In genomic region chr1:150566589-150567340, GRCh38 we compare ENCODE assay signal across 8 cellular contexts. TPM values are rescaled to one million over a fixed set of nuclear protein-coding genes. Genes with fewer than 3 reads are reported as not detected.
DNase-seq lines count a peak whose midpoint lies in the region; ATAC-seq and TF ChIP-seq lines count a peak whose summit lies in the region.

No MANE protein-coding gene starts in this region.

- intact Hi-C loops in heart right ventricle (cut with DNase I), result loop anchor here in 3 of 10 donors (1.0 to 10.0 kb wide), 4 partner anchors 11 to 248 kb away; partner anchors contain the start of genes CTSK (in 1 of the 3) and GOLPH3L (in 1 of the 3)
- intact Hi-C loops in left ventricle myocardium superior (cut with micrococcal nuclease), result no loop called here
- intact Hi-C loops in vagina (cut with DNase I), result no loop called here

- no peak for TF ChIP-seq CTCF in heart right ventricle (IDR thresholded peaks at IDR 0.05)
- no peak for TF ChIP-seq CTCF in vagina (IDR thresholded peaks at IDR 0.05)

- ATAC-seq in heart right ventricle, result no peak
- ATAC-seq in left ventricle myocardium superior, result no peak
- no peak for ATAC-seq in HG02763 (IDR thresholded peaks at IDR 0.05; ENCODE audit: unreplicated experiment)

- H3K9ac ChIP-seq in muscle layer of colon (ENCODE audit: low read length), result peak overlapping the region; percentile 47

- no peaks in the 10 kb centered on the region for H3K9me3 ChIP-seq in heart right ventricle
- no peaks in the 10 kb centered on the region for H3K9me3 ChIP-seq in muscle layer of colon (ENCODE audit: low read length)
- H3K9me3 ChIP-seq in vagina, result no peaks in the 10 kb centered on the region

- H3K4me3 ChIP-seq in heart right ventricle (peak overlapping the region in 7 of 10 donors; percentile 19 to 47 (median 34)), muscle layer of colon (ENCODE audit: low read depth in 1 of 2, low read length in 2 of 2) (peak overlapping the region in 1 of 2 donors; percentile 51), vagina (peak overlapping the region; percentile 31 to 42)

- 73 to 82% methylated on average over 12 of the region's 12 CpGs for WGBS in heart right ventricle, 2 donors

- H3K4me1 ChIP-seq in heart right ventricle (peaks cover 52 to 100% (median 96%) of the 10 kb centered on the region in 9 donors), muscle layer of colon (ENCODE audit: insufficient read depth, low read length) (peaks cover 85% of the 10 kb centered on the region), vagina (peaks cover 99% of the 10 kb centered on the region)

- H3K27ac ChIP-seq in heart right ventricle, result peak overlapping the region; percentile 78 to 100 (median 99)
- H3K27ac ChIP-seq in caudate nucleus (ENCODE audit: low read depth, low read length), result peak overlapping the region; percentile 96
- peak overlapping the region; percentile 87 for H3K27ac ChIP-seq in muscle layer of colon (ENCODE audit: low read depth, low read length)
- peak overlapping the region; percentile 100 for H3K27ac ChIP-seq in vagina

- DNase-seq in heart right ventricle (no peak), left ventricle myocardium superior (no peak), caudate nucleus (lab: John Stamatoyannopoulos, UW) (no peak), vagina (ENCODE audit: extremely low spot score in 2 of 2) (no peak), NCI-H146 treated with DMSO at 0.1 percent for 48 hours (lab: John Stamatoyannopoulos, UW; ENCODE audit: unreplicated experiment) (no peak), epidermal melanocyte (ENCODE audit: insufficient read length, low spot score) (no peak)

- no peaks in the 10 kb centered on the region for H3K27me3 ChIP-seq in heart right ventricle
- H3K27me3 ChIP-seq in muscle layer of colon (ENCODE audit: control insufficient read depth in 1 of 2, insufficient read depth in 2 of 2, low read length in 2 of 2), result no peaks in the 10 kb centered on the region
- H3K27me3 ChIP-seq in vagina, result no peaks in the 10 kb centered on the region

- peaks cover 0 to 25% (median 2%) of the 10 kb centered on the region in 9 donors for H3K36me3 ChIP-seq in heart right ventricle
- peaks cover 4% of the 10 kb centered on the region for H3K36me3 ChIP-seq in muscle layer of colon (ENCODE audit: insufficient read depth, low read length)
- peaks cover 0 to 8% of the 10 kb centered on the region in 2 donors for H3K36me3 ChIP-seq in vagina

- TF ChIP-seq POLR2A in vagina (IDR thresholded peaks at IDR 0.05), result no peak

RNA-seq across cellular contexts. Expression of gene MCL1, which starts 12.6 kb away (rescaled TPM):
- total RNA-seq in heart right ventricle, result 100 to 1,000 TPM in 8 of 10 donors, 10 to 100 TPM in 2; 76.4 to 155 (median 122) TPM
- 10 to 100 TPM; 54.3 to 77.7 TPM for polyA plus RNA-seq in heart right ventricle
- 93.5 TPM for total RNA-seq in left ventricle myocardium superior
- total RNA-seq in vagina, result 181 TPM

RNA-seq across cellular contexts. Expression of gene ADAMTSL4, which starts 17.6 kb away (rescaled TPM):
- 10 to 100 TPM; 22.2 to 86.5 (median 40.7) TPM for total RNA-seq in heart right ventricle
- 10 to 100 TPM; 46.6 to 71.4 TPM for polyA plus RNA-seq in heart right ventricle
- total RNA-seq in left ventricle myocardium superior, result 77.7 TPM
- 64.6 TPM for total RNA-seq in vagina

RNA-seq across cellular contexts. Expression of gene FALEC, which starts 51.2 kb away (rescaled TPM):
- total RNA-seq in heart right ventricle (under 1 TPM in 2 of 10 donors, not detected in 8; 0.46 to 0.60 TPM), left ventricle myocardium superior (not detected), vagina (not detected)
- not detected for polyA plus RNA-seq in heart right ventricle

RNA-seq across cellular contexts. Expression of gene ECM1, which starts 58.9 kb away (rescaled TPM):
- total RNA-seq in heart right ventricle (10 to 100 TPM in 8 of 10 donors, 1 to 10 TPM in 2; 5.8 to 26.3 (median 12.8) TPM), left ventricle myocardium superior (14.0 TPM), vagina (130 TPM)
- polyA plus RNA-seq in heart right ventricle, result 10 to 100 TPM; 24.7 to 28.2 TPM
